ENCODE assay signal across 17 cellular contexts in genomic region chr4:75919914-75920313, GRCh38. TPM values are rescaled to one million over a fixed set of nuclear protein-coding genes. Genes with fewer than 3 reads are reported as not detected.
DNase-seq lines count a peak whose midpoint lies in the region; ATAC-seq, FAIRE-seq and TF ChIP-seq lines count a peak whose summit lies in the region.
"Had no signal": no experiment of that assay in that cellular context is flagged by ENCODE, and none has a peak within 500 bp of the region (broad histone marks: within the 10 kb centered on the region; RNA-seq: fewer than 3 reads in every experiment).

No MANE protein-coding gene starts in this region.

- no peak overlapping the region for H2AFZ ChIP-seq in astrocyte (ENCODE audit: low read depth, low read length)

- no peak overlapping the region for H3K4me3 Mint-ChIP-seq in astrocyte (ENCODE audit: unreplicated experiment)
- H3K4me3 Mint-ChIP-seq in progenitor cell of endocrine pancreas (ENCODE audit: low read depth), result no peak overlapping the region
- H3K4me3 Mint-ChIP-seq: activated CD8-positive, alpha-beta T cell treated with anti-CD3 and anti-CD28 coated beads, Interleukin-2, amount 10 ng/mL, durations not matched to agents 7 days and 5 days; central memory CD8-positive, alpha-beta T cell had no signal

- H3K4me2 ChIP-seq in astrocyte (ENCODE audit: low read length), result no peak overlapping the region

- FAIRE-seq in astrocyte (lab: Jason Lieb, UNC), result no peak

- no peaks in the 10 kb centered on the region for H4K20me1 ChIP-seq in astrocyte (ENCODE audit: insufficient read depth, low read length)

- TF ChIP-seq CTCF in 22Rv1 (IDR thresholded peaks at IDR 0.05) (no peak), HEK293 (tag by site-specific recombination; IDR thresholded peaks at IDR 0.05) (no peak), astrocyte (IDR thresholded peaks at IDR 0.05; ENCODE audit: insufficient read depth, low read depth, low read length) (no peak), progenitor cell of endocrine pancreas (IDR thresholded peaks at IDR 0.05; ENCODE audit: unreplicated experiment) (no peak)

- H3K27me3 ChIP-seq in astrocyte (ENCODE audit: insufficient read depth, low read length) (no peaks in the 10 kb centered on the region), right cardiac atrium (ENCODE audit: control insufficient read depth, insufficient read depth) (no peaks in the 10 kb centered on the region)
- H3K27me3 ChIP-seq: vagina had no signal

- peak; percentile 24 to 55 for ATAC-seq in right cardiac atrium
- ATAC-seq in HG03108 (IDR thresholded peaks at IDR 0.05; ENCODE audit: unreplicated experiment), result no peak
- ATAC-seq: activated CD8-positive, alpha-beta T cell treated with anti-CD3 and anti-CD28 coated beads, Interleukin-2, amount 10 ng/mL, durations not matched to agents 7 days and 5 days had no signal

- no peaks in the 10 kb centered on the region for H3K79me2 ChIP-seq in astrocyte (ENCODE audit: insufficient read depth, low read length)

- H3K27me3 Mint-ChIP-seq in astrocyte (ENCODE audit: low read depth, unreplicated experiment) (no peaks in the 10 kb centered on the region), progenitor cell of endocrine pancreas (no peaks in the 10 kb centered on the region)
- H3K27me3 Mint-ChIP-seq: central memory CD8-positive, alpha-beta T cell had no signal

- H3K27ac ChIP-seq in 22Rv1 (peak overlapping the region; percentile 45), HEK293 (ENCODE audit: extremely low read depth, low read depth, low read length) (no peak overlapping the region), astrocyte (ENCODE audit: low read depth, low read length) (no peak overlapping the region), right cardiac atrium (ENCODE audit: low read length) (no peak overlapping the region)
- H3K27ac ChIP-seq: vagina had no signal

- no peaks in the 10 kb centered on the region for H3K4me1 ChIP-seq in HEK293 (ENCODE audit: control insufficient read depth, insufficient read depth, low read length)
- peaks cover 4% of the 10 kb centered on the region for H3K4me1 ChIP-seq in astrocyte (ENCODE audit: insufficient read depth, low read length)
- H3K4me1 ChIP-seq in right cardiac atrium (ENCODE audit: control insufficient read depth, insufficient read depth, low read length), result no peaks in the 10 kb centered on the region
- H3K4me1 ChIP-seq: vagina had no signal

- H3K9me3 Mint-ChIP-seq in astrocyte (ENCODE audit: unreplicated experiment) (no peaks in the 10 kb centered on the region), progenitor cell of endocrine pancreas (ENCODE audit: low read depth) (no peaks in the 10 kb centered on the region)
- H3K9me3 Mint-ChIP-seq: central memory CD8-positive, alpha-beta T cell had no signal

- intact Hi-C loops in right cardiac atrium (cut with DNase I), result no loop called here

- no peak overlapping the region for H3K27ac Mint-ChIP-seq in astrocyte (ENCODE audit: unreplicated experiment)
- H3K27ac Mint-ChIP-seq in progenitor cell of endocrine pancreas, result no peak overlapping the region
- H3K27ac Mint-ChIP-seq: activated CD8-positive, alpha-beta T cell treated with anti-CD3 and anti-CD28 coated beads, Interleukin-2, amount 10 ng/mL, durations not matched to agents 7 days and 5 days had no signal

- DNase-seq in astrocyte (ENCODE audit: low read depth) (peak; percentile 26), right cardiac atrium (peak; percentile 41 to 82 (median 80)), progenitor cell of endocrine pancreas (ENCODE audit: low spot score, unreplicated experiment) (no peak), NOMO-1 (lab: John Stamatoyannopoulos, UW; ENCODE audit: unreplicated experiment in 2 of 2) (no peak)
- DNase-seq in activated T-cell treated with anti-CD3 and anti-CD28 coated beads, Interleukin-2, amount 50 U/mL, for 48 hours, result no peak
- DNase-seq: activated CD8-positive, alpha-beta T cell treated with anti-CD3 and anti-CD28 coated beads, Interleukin-2, amount 10 ng/mL, durations not matched to agents 7 days and 5 days; activated gamma-delta T cell treated with Interleukin-2 at 50 U/mL for 16 hours; MV-4-11; NCI-H526; stimulated activated CD4-positive, alpha-beta T cell treated with anti-CD3 and anti-CD28 coated beads, Interleukin-2, amount 100 ng/mL, for 24 hours had no signal

- POLR2A ChIA-PET in HEK293 (lab: Yijun Ruan, JAX), result no interaction called here

- no peak overlapping the region for H3K9ac ChIP-seq in astrocyte (ENCODE audit: low read length)

- no peaks in the 10 kb centered on the region for H3K9me3 ChIP-seq in HEK293 (ENCODE audit: control insufficient read depth, insufficient read depth, low read depth, low read length)
- no peaks in the 10 kb centered on the region for H3K9me3 ChIP-seq in astrocyte (ENCODE audit: insufficient read depth, low read depth, low read length)
- no peaks in the 10 kb centered on the region for H3K9me3 ChIP-seq in right cardiac atrium (ENCODE audit: control insufficient read depth, low read length)
- H3K9me3 ChIP-seq: vagina had no signal

- H3K36me3 ChIP-seq in HEK293 (ENCODE audit: control insufficient read depth in 2 of 2, insufficient read depth in 1 of 2, low read length in 2 of 2), result peaks cover 0 to 33% of the 10 kb centered on the region in 2 experiments; a peak in 2 of 3 replicates
- no peaks in the 10 kb centered on the region for H3K36me3 ChIP-seq in astrocyte (ENCODE audit: insufficient read depth, low read length)

- CTCF ChIA-PET in HEK293 (lab: Yijun Ruan, JAX), result no interaction called here

- H3K4me1 Mint-ChIP-seq in astrocyte (ENCODE audit: low read depth, unreplicated experiment), result no peaks in the 10 kb centered on the region
- H3K4me1 Mint-ChIP-seq in progenitor cell of endocrine pancreas (ENCODE audit: low read depth), result peaks cover 12% of the 10 kb centered on the region

- H3K36me3 Mint-ChIP-seq in astrocyte (ENCODE audit: low read depth, unreplicated experiment) (peaks cover 38% of the 10 kb centered on the region), progenitor cell of endocrine pancreas (ENCODE audit: insufficient read depth) (no peaks in the 10 kb centered on the region)

- 43% methylated on average over 3 of the region's 3 CpGs for WGBS in right cardiac atrium

- no peak overlapping the region for H3K4me3 ChIP-seq in HEK293 (ENCODE audit: low read depth, low read length)
- H3K4me3 ChIP-seq in astrocyte (ENCODE audit: insufficient read depth, low read depth, low read length), result no peak overlapping the region
- H3K4me3 ChIP-seq in right cardiac atrium (ENCODE audit: low read length), result no peak overlapping the region
- H3K4me3 ChIP-seq: vagina had no signal

TF ChIP-seq in HEK293, 187 proteins besides CTCF, POLR2A, EP300 and RAD21:
- no peak for TF ChIP-seq PRDM10 (tag by site-specific recombination; IDR thresholded peaks at IDR 0.05)
- 0 out of 2 replicates have a peak, but pooled peaks have one; percentile 14 for TF ChIP-seq ZNF10 (tag by site-specific recombination; IDR thresholded peaks at IDR 0.05)

RNA-seq across cellular contexts. Expression of gene PPEF2, which starts 17.7 kb away (rescaled TPM):
- total RNA-seq in astrocyte, result not detected in 2 replicates
- not detected for total RNA-seq in right cardiac atrium
- polyA plus RNA-seq in right cardiac atrium, result not detected
- not detected in 2 replicates for total RNA-seq in progenitor cell of endocrine pancreas
- total RNA-seq: vagina had no signal
- polyA plus RNA-seq: AG04450, esophagus had no signal

RNA-seq across cellular contexts. Expression of gene NAAA, which starts 20.9 kb away (rescaled TPM):
- total RNA-seq in astrocyte (13.5 and 15.9 TPM in 2 replicates), right cardiac atrium (10 to 100 TPM; 15.3 to 18.4 (median 16.4) TPM), progenitor cell of endocrine pancreas (2.7 and 3.2 TPM in 2 replicates)
- polyA plus RNA-seq in right cardiac atrium, result 12.7 TPM

Comparison
In these comparisons a context has a peak if more than half of its experiments do, and no peak if none do; other contexts are left out.
1. DNase-seq: peak in astrocyte (single experiment) and right cardiac atrium (3 of 3); none in activated T-cell treated with anti-CD3 and anti-CD28 coated beads, Interleukin-2, amount 50 U/mL, for 48 hours (0 of 2), progenitor cell of endocrine pancreas (single experiment) and NOMO-1 (0 of 2).